In genomic region chr9:2241461-2241874, GRCh38 we compare ENCODE assay signal across 8 cellular contexts.
DNase-seq lines count a peak whose midpoint lies in the region; ATAC-seq and TF ChIP-seq lines count a peak whose summit lies in the region.

No MANE protein-coding gene starts in this region.

- no peaks in the 10 kb centered on the region for H3K27me3 ChIP-seq in BLaER1 treated with 17β-estradiol and CSF1 and Interleukin-3, amounts not matched to agents 10 nM and 100 nM
- H3K27me3 ChIP-seq in OCI-LY1 (ENCODE audit: insufficient read depth, low read length) (no peaks in the 10 kb centered on the region), mononuclear cell (ENCODE audit: insufficient read depth, low read length) (peaks cover 10% of the 10 kb centered on the region)

- H3K27ac Mint-ChIP-seq in endothelial cell (ENCODE audit: unreplicated experiment) = no peak overlapping the region

- H3K27me3 Mint-ChIP-seq in endothelial cell (ENCODE audit: unreplicated experiment) = peaks cover 5% of the 10 kb centered on the region

- H3K4me1 ChIP-seq in BLaER1 treated with 17β-estradiol and CSF1 and Interleukin-3, amounts not matched to agents 10 nM and 100 nM = peaks cover 9 to 41% (median 31%) of the 10 kb centered on the region in 10 experiments; a peak in 19 of 20 replicates
- peaks cover 14% of the 10 kb centered on the region for H3K4me1 ChIP-seq in OCI-LY1 (ENCODE audit: insufficient read depth, low read length, severe bottlenecking)
- peaks cover 17% of the 10 kb centered on the region for H3K4me1 ChIP-seq in mononuclear cell (ENCODE audit: insufficient read depth, low read length)

- TF ChIP-seq CTCF in OCI-LY1 (IDR thresholded peaks at IDR 0.05; ENCODE audit: low read length) = no peak
- TF ChIP-seq CTCF in endothelial cell (IDR thresholded peaks at IDR 0.05; ENCODE audit: unreplicated experiment) = peak; percentile 63

- H3K79me2 ChIP-seq in OCI-LY1 (ENCODE audit: insufficient read depth, low read length) = no peaks in the 10 kb centered on the region

- peaks cover 2% of the 10 kb centered on the region; the same call in 1 of the 2 replicates for H3F3A ChIP-seq in OCI-LY1 (ENCODE audit: insufficient read depth, low read length)

- no peaks in the 10 kb centered on the region for H3K9me3 Mint-ChIP-seq in endothelial cell (ENCODE audit: unreplicated experiment)

- peak overlapping the region in 9 of 10 experiments; percentile 53 to 70 (median 60); a peak in 11 of 20 replicates for H3K4me3 ChIP-seq in BLaER1 treated with 17β-estradiol and CSF1 and Interleukin-3, amounts not matched to agents 10 nM and 100 nM
- peak overlapping the region; percentile 50 for H3K4me3 ChIP-seq in OCI-LY1 (ENCODE audit: low read depth, low read length, poor library complexity, severe bottlenecking)
- peak overlapping the region; percentile 40 for H3K4me3 ChIP-seq in mononuclear cell (ENCODE audit: low read length)

- H3K4me3 Mint-ChIP-seq in endothelial cell (ENCODE audit: unreplicated experiment) = peak overlapping the region; percentile 75

- peak overlapping the region in 7 of 11 experiments; percentile 88 to 93 (median 90); a peak in 13 of 22 replicates for H3K27ac ChIP-seq in BLaER1 treated with 17β-estradiol and CSF1 and Interleukin-3, amounts not matched to agents 10 nM and 100 nM
- no peak overlapping the region for H3K27ac ChIP-seq in OCI-LY1 (ENCODE audit: low read depth, low read length, poor library complexity, severe bottlenecking)

- no peaks in the 10 kb centered on the region for H4K20me1 ChIP-seq in BLaER1 treated with 17β-estradiol and CSF1 and Interleukin-3, amounts not matched to agents 10 nM and 100 nM
- no peaks in the 10 kb centered on the region for H4K20me1 ChIP-seq in OCI-LY1 (ENCODE audit: insufficient read depth, low read length)

- 0 out of 22 replicates have a peak, but pooled peaks cover 0 to 4% (median 0%) of the 10 kb centered on the region in 11 experiments for H3K36me3 ChIP-seq in BLaER1 treated with 17β-estradiol and CSF1 and Interleukin-3, amounts not matched to agents 10 nM and 100 nM
- no peaks in the 10 kb centered on the region for H3K36me3 ChIP-seq in OCI-LY1 (ENCODE audit: insufficient read depth, low read length)

- no peaks in the 10 kb centered on the region for H3K9me2 ChIP-seq in OCI-LY1 (ENCODE audit: low read depth, low read length)

- peaks cover 20% of the 10 kb centered on the region for H3K4me1 Mint-ChIP-seq in endothelial cell (ENCODE audit: unreplicated experiment)

- H3K36me3 Mint-ChIP-seq in endothelial cell (ENCODE audit: low read depth, unreplicated experiment) = no peaks in the 10 kb centered on the region

- ATAC-seq in GM19467 (IDR thresholded peaks at IDR 0.05; ENCODE audit: unreplicated experiment) = peak; percentile 6
- ATAC-seq in HG02763 (IDR thresholded peaks at IDR 0.05; ENCODE audit: unreplicated experiment) = no peak

- peak; percentile 44 for DNase-seq in endothelial cell (ENCODE audit: low spot score)
- DNase-seq in EL = no peak
- no peak for DNase-seq in RPMI8226

- no peak overlapping the region for H2AFZ ChIP-seq in OCI-LY1 (ENCODE audit: low read length)

- peak overlapping the region in 8 of 11 experiments; percentile 74 to 87 (median 84); a peak in 14 of 22 replicates for H3K9ac ChIP-seq in BLaER1 treated with 17β-estradiol and CSF1 and Interleukin-3, amounts not matched to agents 10 nM and 100 nM
- no peak overlapping the region for H3K9ac ChIP-seq in OCI-LY1 (ENCODE audit: low read length)

- H3K4me2 ChIP-seq in BLaER1 treated with 17β-estradiol and CSF1 and Interleukin-3, amounts not matched to agents 10 nM and 100 nM = peak overlapping the region; percentile 76 to 96 (median 92)
- peak overlapping the region; percentile 16; the same call in 1 of the 2 replicates for H3K4me2 ChIP-seq in OCI-LY1 (ENCODE audit: low read length)

- peaks cover 6 to 38% (median 25%) of the 10 kb centered on the region in 11 experiments; a peak in 21 of 22 replicates for H3K9me3 ChIP-seq in BLaER1 treated with 17β-estradiol and CSF1 and Interleukin-3, amounts not matched to agents 10 nM and 100 nM (replicated peaks in 1 of 11)
- H3K9me3 ChIP-seq in OCI-LY1 (ENCODE audit: low read length) (no peaks in the 10 kb centered on the region), mononuclear cell (ENCODE audit: low read depth, low read length) (no peaks in the 10 kb centered on the region)
